ENCODE assay signal across 10 cellular contexts in the genomic region with DNA sequence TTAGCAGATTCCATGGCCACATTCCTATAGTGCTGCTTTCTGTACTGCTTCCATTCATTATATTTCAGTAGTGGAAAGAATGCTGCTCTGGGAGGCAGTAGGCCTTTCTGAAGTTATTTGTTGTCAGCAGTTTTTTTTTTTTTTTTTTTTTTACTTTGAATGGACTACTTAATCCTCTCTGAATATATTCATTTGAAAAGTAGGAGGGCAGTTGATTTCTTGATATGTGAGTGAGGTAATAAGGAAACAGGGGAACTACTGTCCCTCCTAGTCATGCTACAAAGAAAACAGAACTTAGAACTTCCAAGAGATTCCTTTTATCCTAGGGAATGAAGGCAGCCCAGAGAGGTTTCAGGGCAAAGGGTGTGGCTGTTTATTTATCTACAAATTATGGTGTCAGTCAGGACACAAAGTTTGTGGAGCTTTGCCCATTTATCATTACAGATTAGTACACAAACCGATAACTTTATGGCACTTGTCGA.
A peak's percentile ranks its signal among the peaks of the same experiment; 100 is the strongest.
DNase-seq lines count a peak whose midpoint lies in the region; ATAC-seq and TF ChIP-seq lines count a peak whose summit lies in the region.
"Had no signal": no experiment of that assay in that cellular context is flagged by ENCODE, and none has a peak within 500 bp of the region (broad histone marks: within the 10 kb centered on the region; RNA-seq: fewer than 3 reads in every experiment).

No MANE protein-coding gene starts in this region.

- H3K4me3 ChIP-seq in left lung (no peak overlapping the region), adrenal gland (no peak overlapping the region)

- no peaks in the 10 kb centered on the region for H3K9me3 ChIP-seq in left lung
- H3K9me3 ChIP-seq in adrenal gland (replicated peaks in 1 of 3) = no peaks in the 10 kb centered on the region

- DNase-seq in natural killer cell (no peak), midbrain (lab: John Stamatoyannopoulos, UW) (peak; percentile 14), HK-2 (ENCODE audit: unreplicated experiment) (no peak), left lung (no peak), adrenal gland (no peak)
- DNase-seq in natural killer cell treated with Interleukin-12 subunit alpha and Interleukin-12 subunit beta and Interleukin-15 and Interleukin-18, amount 100 ng/mL, for 72 hours (ENCODE audit: low spot score) = no peak
- no peak for DNase-seq in effector CD8-positive, alpha-beta T cell (lab: John Stamatoyannopoulos, UW)
- DNase-seq: Calu3, T1000 had no signal

- no peaks in the 10 kb centered on the region for H3K9me3 Mint-ChIP-seq in natural killer cell
- no peaks in the 10 kb centered on the region for H3K9me3 Mint-ChIP-seq in natural killer cell treated with Interleukin-12 subunit alpha and Interleukin-12 subunit beta and Interleukin-15 and Interleukin-18, amount 100 ng/mL, for 72 hours

- H3K4me1 Mint-ChIP-seq in natural killer cell = peaks cover 80 to 93% of the 10 kb centered on the region in 2 donors
- H3K4me1 Mint-ChIP-seq in natural killer cell treated with Interleukin-12 subunit alpha and Interleukin-12 subunit beta and Interleukin-15 and Interleukin-18, amount 100 ng/mL, for 72 hours (ENCODE audit: low read depth in 2 of 2) = peaks cover 76 to 84% of the 10 kb centered on the region in 2 donors

- ATAC-seq in natural killer cell = no peak
- no peak for ATAC-seq in natural killer cell treated with Interleukin-12 subunit alpha and Interleukin-12 subunit beta and Interleukin-15 and Interleukin-18, amount 100 ng/mL, for 72 hours
- no peak for ATAC-seq in left lung

- no peak for TF ChIP-seq CTCF in natural killer cell (IDR thresholded peaks at IDR 0.05)
- TF ChIP-seq CTCF in left lung (IDR thresholded peaks at IDR 0.05) = no peak
- no peak for TF ChIP-seq CTCF in adrenal gland (IDR thresholded peaks at IDR 0.05)

- H3K27ac ChIP-seq in angular gyrus (ENCODE audit: low read depth, low read length) (peak overlapping the region; percentile 16), left lung (no peak overlapping the region), adrenal gland (no peak overlapping the region)

- no peak for TF ChIP-seq POLR2A in adrenal gland (IDR thresholded peaks at IDR 0.05)

- H3K4me1 ChIP-seq in left lung (peaks cover 17 to 50% of the 10 kb centered on the region in 2 donors), adrenal gland (replicated peaks in 1 of 2) (peaks cover 10 to 48% of the 10 kb centered on the region in 2 donors)

- peak overlapping the region; percentile 76 to 86 for H3K27ac Mint-ChIP-seq in natural killer cell
- H3K27ac Mint-ChIP-seq in natural killer cell treated with Interleukin-12 subunit alpha and Interleukin-12 subunit beta and Interleukin-15 and Interleukin-18, amount 100 ng/mL, for 72 hours = no peak overlapping the region

- H3K4me3 Mint-ChIP-seq in natural killer cell = peak overlapping the region; percentile 60
- no peak overlapping the region for H3K4me3 Mint-ChIP-seq in natural killer cell treated with Interleukin-12 subunit alpha and Interleukin-12 subunit beta and Interleukin-15 and Interleukin-18, amount 100 ng/mL, for 72 hours

- H3K27me3 Mint-ChIP-seq in natural killer cell (ENCODE audit: low read depth in 2 of 2) = no peaks in the 10 kb centered on the region
- H3K27me3 Mint-ChIP-seq in natural killer cell treated with Interleukin-12 subunit alpha and Interleukin-12 subunit beta and Interleukin-15 and Interleukin-18, amount 100 ng/mL, for 72 hours = no peaks in the 10 kb centered on the region

- no peaks in the 10 kb centered on the region for H3K36me3 ChIP-seq in left lung
- H3K36me3 ChIP-seq in adrenal gland (replicated peaks in 1 of 2) = no peaks in the 10 kb centered on the region

- H3K36me3 Mint-ChIP-seq in natural killer cell = no peaks in the 10 kb centered on the region
- no peaks in the 10 kb centered on the region for H3K36me3 Mint-ChIP-seq in natural killer cell treated with Interleukin-12 subunit alpha and Interleukin-12 subunit beta and Interleukin-15 and Interleukin-18, amount 100 ng/mL, for 72 hours

- 73 to 85% (median 80%) methylated on average over 2 of the region's 2 CpGs for WGBS in adrenal gland, 4 donors

- intact Hi-C loops in natural killer cell (cut with micrococcal nuclease) (no loop called here), left lung (cut with DNase I) (no loop called here), adrenal gland (cut with DNase I) (no loop called here)

- H3K27me3 ChIP-seq in left lung = no peaks in the 10 kb centered on the region
- no peaks in the 10 kb centered on the region for H3K27me3 ChIP-seq in adrenal gland

Comparison
In these comparisons a context has a peak if more than half of its experiments do, and no peak if none do; other contexts are left out.
1. H3K27ac Mint-ChIP-seq: peak in natural killer cell (2 of 2); none in natural killer cell treated with Interleukin-12 subunit alpha and Interleukin-12 subunit beta and Interleukin-15 and Interleukin-18, amount 100 ng/mL, for 72 hours (0 of 2).